Comparison of ENCODE assay signal across 17 cellular contexts in genomic region chr4:158322119-158322518, GRCh38.
DNase-seq lines count a peak whose midpoint lies in the region; ATAC-seq, FAIRE-seq and TF ChIP-seq lines count a peak whose summit lies in the region.
"Had no signal": no experiment of that assay in that cellular context is flagged by ENCODE, and none has a peak within 500 bp of the region (broad histone marks: within the 10 kb centered on the region; RNA-seq: fewer than 3 reads in every experiment).

No MANE protein-coding gene starts in this region.

- no peaks in the 10 kb centered on the region for H3K79me2 ChIP-seq in K562 (ENCODE audit: control insufficient read depth, insufficient read depth, low read length)
- H3K79me2 ChIP-seq in mesendoderm (ENCODE audit: control insufficient read depth, insufficient read depth, low read length) = no peaks in the 10 kb centered on the region

- in situ Hi-C loops in IMR-90 (cut with MboI; ENCODE audit: low sequenced_read_pairs) = no loop called here
- in situ Hi-C loops in K562 (cut with MboI) = no loop called here

- TF ChIP-seq RAD21 in IMR-90 (IDR thresholded peaks at IDR 0.05; ENCODE audit: low read length) (no peak), K562 (CRISPR knock-in tag; conservative IDR thresholded peaks at IDR 0.05 in 1 of 2, IDR thresholded peaks at IDR 0.05 in 1 of 2) (no peak)

- no peaks in the 10 kb centered on the region for H3K4me1 Mint-ChIP-seq in CD4-positive, alpha-beta memory T cell

- no peaks in the 10 kb centered on the region for H3K27me3 Mint-ChIP-seq in CD4-positive, alpha-beta memory T cell

- H3K4me2 ChIP-seq in IMR-90 (ENCODE audit: low read depth, low read length) (no peak overlapping the region), K562 (ENCODE audit: insufficient read depth, low read length) (no peak overlapping the region), mesendoderm (ENCODE audit: low read length) (no peak overlapping the region)
- H3K4me2 ChIP-seq: BLaER1 treated with 17β-estradiol and CSF1 and Interleukin-3, amounts not matched to agents 10 nM and 100 nM had no signal

- intact Hi-C loops in IMR-90 (cut with micrococcal nuclease) = no loop called here
- intact Hi-C loops in K562 (cut with micrococcal nuclease) = no loop called here
- intact Hi-C loops in CD4-positive, alpha-beta memory T cell (cut with micrococcal nuclease) = no loop called here

- ATAC-seq in IMR-90 (ENCODE audit: low read depth) (peak; percentile 73), K562 (no peak), HG03045 (IDR thresholded peaks at IDR 0.05; ENCODE audit: unreplicated experiment) (no peak)
- ATAC-seq: Panc1 had no signal

- H3K4me3 Mint-ChIP-seq in CD4-positive, alpha-beta memory T cell = no peak overlapping the region

- TF ChIP-seq EP300 in K562 (IDR thresholded peaks at IDR 0.05; ENCODE audit: low read length) = no peak

- no peak overlapping the region for H3K4me3 ChIP-seq in IMR-90 (ENCODE audit: insufficient read depth, low read depth, low read length)
- H3K4me3 ChIP-seq in K562 = no peak overlapping the region
- H3K4me3 ChIP-seq in mesendoderm (ENCODE audit: low read length) = no peak overlapping the region
- no peak overlapping the region for H3K4me3 ChIP-seq in CD4-positive, alpha-beta memory T cell (ENCODE audit: low read length in 2 of 2)
- H3K4me3 ChIP-seq: BLaER1 treated with 17β-estradiol and CSF1 and Interleukin-3, amounts not matched to agents 10 nM and 100 nM had no signal

- H2BK120ac ChIP-seq in IMR-90 (ENCODE audit: low read depth, low read length) (no peak overlapping the region), mesendoderm (ENCODE audit: low read depth, low read length) (no peak overlapping the region)

- WGBS in IMR-90 (ENCODE audit: extremely low coverage in 2 of 2, insufficient read length in 1 of 2), 2 experiments = no CpG with 5 or more reads among the region's 1 CpG
- WGBS in K562 (ENCODE audit: insufficient coverage, low coverage, missing lambda C conversion rate) = 0% methylated on average over 1 of the region's 1 CpG
- WGBS in mesendoderm (ENCODE audit: extremely low coverage, insufficient coverage, low lambda C conversion rate) = no CpG with 5 or more reads among the region's 1 CpG

- CTCF ChIA-PET in IMR-90 (lab: Yijun Ruan, JAX) (interaction anchor here (0.7 kb wide), 1 partner anchor 412 kb away, joined by 3 read pairs; no protein-coding TSS in a partner anchor), K562 (lab: Yijun Ruan, JAX; ENCODE audit: low intra/inter-chr PET ratio) (no interaction called here)
- CTCF ChIA-PET in CD4-positive, alpha-beta memory T cell (lab: Charles Lee; ENCODE audit: partially characterized antibody) = no interaction called here

- H4K5ac ChIP-seq in IMR-90 (ENCODE audit: low read depth, low read length) (no peak overlapping the region), mesendoderm (ENCODE audit: low read length) (no peak overlapping the region)

- no peak overlapping the region for H2BK15ac ChIP-seq in IMR-90 (ENCODE audit: low read depth, low read length)
- no peak overlapping the region for H2BK15ac ChIP-seq in mesendoderm (replicated peaks; ENCODE audit: low read depth)

- H3K14ac ChIP-seq in IMR-90 (replicated peaks; ENCODE audit: low read depth, low read length) = no peak overlapping the region

- H3K79me1 ChIP-seq in IMR-90 (ENCODE audit: low read depth in 1 of 2, low read length in 2 of 2) (no peaks in the 10 kb centered on the region), mesendoderm (ENCODE audit: low read length) (no peaks in the 10 kb centered on the region)

- H2AK9ac ChIP-seq in IMR-90 (replicated peaks; ENCODE audit: low read depth, low read length, poor library complexity) = no peak overlapping the region

- no peak for FAIRE-seq in K562 (lab: Jason Lieb, UNC)
- FAIRE-seq: GM19239 had no signal

- H4K8ac ChIP-seq in IMR-90 (ENCODE audit: low read depth in 2 of 2, low read length in 2 of 2) (no peak overlapping the region), mesendoderm (ENCODE audit: low read depth, low read length) (no peak overlapping the region)

- H2BK5ac ChIP-seq in IMR-90 (ENCODE audit: low read depth, low read length, poor library complexity, severe bottlenecking) (no peak overlapping the region), mesendoderm (ENCODE audit: low read length) (no peak overlapping the region)

- no peak overlapping the region for H4K91ac ChIP-seq in IMR-90 (ENCODE audit: insufficient read depth, low read depth, low read length)

- H2AK5ac ChIP-seq in IMR-90 (ENCODE audit: low read depth, low read length) = no peak overlapping the region
- H2AK5ac ChIP-seq in mesendoderm (ENCODE audit: low read length) = no peak overlapping the region

- peak; percentile 64 for DNase-seq in EH (ENCODE audit: low read depth)
- DNase-seq in IMR-90 = no peak
- peak in 1 of 4 experiments; percentile 4 for DNase-seq in K562 (ENCODE audit: extremely low read depth in 1 of 4, low spot score in 3 of 4)
- peak; percentile 3 for DNase-seq in mesendoderm
- DNase-seq in DMS79 (lab: John Stamatoyannopoulos, UW) = no peak
- no peak for DNase-seq in CD4-positive, alpha-beta memory T cell
- DNase-seq: DND-41, H7, KG1, NCI-H1048, NCI-H1436 treated with DMSO at 0.1 percent for 48 hours, NCI-H2107, NCI-H774 had no signal

- no peaks in the 10 kb centered on the region for H4K20me1 ChIP-seq in IMR-90 (ENCODE audit: insufficient read depth, low read length)
- H4K20me1 ChIP-seq in K562 (replicated peaks; ENCODE audit: control insufficient read depth, insufficient read depth, low read length) = no peaks in the 10 kb centered on the region
- H4K20me1 ChIP-seq: BLaER1 treated with 17β-estradiol and CSF1 and Interleukin-3, amounts not matched to agents 10 nM and 100 nM had no signal

- H3K27me3 ChIP-seq in IMR-90 (ENCODE audit: control insufficient read depth, insufficient read depth, low read length) (no peaks in the 10 kb centered on the region), K562 (ENCODE audit: control insufficient read depth in 2 of 2, insufficient read depth in 2 of 2, low read length in 2 of 2) (no peaks in the 10 kb centered on the region), mesendoderm (ENCODE audit: insufficient read depth, low read length, poor library complexity) (no peaks in the 10 kb centered on the region)
- no peaks in the 10 kb centered on the region for H3K27me3 ChIP-seq in CD4-positive, alpha-beta memory T cell (ENCODE audit: insufficient read depth, low read length)
- H3K27me3 ChIP-seq: BLaER1 treated with 17β-estradiol and CSF1 and Interleukin-3, amounts not matched to agents 10 nM and 100 nM had no signal

- H3K9ac ChIP-seq in IMR-90 (ENCODE audit: low read depth, low read length) (no peak overlapping the region), K562 (ENCODE audit: insufficient read depth in 1 of 2, low read depth in 2 of 2, low read length in 2 of 2) (no peak overlapping the region), mesendoderm (ENCODE audit: low read length) (no peak overlapping the region)
- H3K9ac ChIP-seq: BLaER1 treated with 17β-estradiol and CSF1 and Interleukin-3, amounts not matched to agents 10 nM and 100 nM had no signal

- H2AFZ ChIP-seq in IMR-90 (replicated peaks; ENCODE audit: low read length, poor library complexity) (no peak overlapping the region), K562 (ENCODE audit: low read depth, low read length) (no peak overlapping the region)

- no peaks in the 10 kb centered on the region for H3K36me3 ChIP-seq in IMR-90 (ENCODE audit: control insufficient read depth, insufficient read depth, low read length)
- H3K36me3 ChIP-seq in K562 (ENCODE audit: control insufficient read depth, insufficient read depth, low read length) = no peaks in the 10 kb centered on the region
- H3K36me3 ChIP-seq in mesendoderm (ENCODE audit: control insufficient read depth, insufficient read depth, low read length) = no peaks in the 10 kb centered on the region
- H3K36me3 ChIP-seq in CD4-positive, alpha-beta memory T cell (ENCODE audit: insufficient read depth, low read length) = no peaks in the 10 kb centered on the region
- H3K36me3 ChIP-seq: BLaER1 treated with 17β-estradiol and CSF1 and Interleukin-3, amounts not matched to agents 10 nM and 100 nM had no signal

- no peak overlapping the region for H3K27ac Mint-ChIP-seq in CD4-positive, alpha-beta memory T cell

- H3K36me3 Mint-ChIP-seq in CD4-positive, alpha-beta memory T cell = no peaks in the 10 kb centered on the region

- H3K9me3 ChIP-seq in IMR-90 (ENCODE audit: control insufficient read depth, insufficient read depth, low read length) (no peaks in the 10 kb centered on the region), K562 (replicated peaks; ENCODE audit: control insufficient read depth, insufficient read depth, low read depth, low read length) (no peaks in the 10 kb centered on the region)
- H3K9me3 ChIP-seq in CD4-positive, alpha-beta memory T cell (ENCODE audit: control insufficient read depth in 1 of 2, low read length in 2 of 2) = no peaks in the 10 kb centered on the region
- H3K9me3 ChIP-seq: BLaER1 treated with 17β-estradiol and CSF1 and Interleukin-3, amounts not matched to agents 10 nM and 100 nM had no signal

- TF ChIP-seq POLR2A in IMR-90 (IDR thresholded peaks at IDR 0.05; ENCODE audit: low read depth, low read length) (no peak), K562 (conservative IDR thresholded peaks at IDR 0.05) (no peak)

- no peak overlapping the region for H2BK20ac ChIP-seq in IMR-90 (ENCODE audit: low read depth, low read length)

- dilution Hi-C loops in IMR-90 (cut with HindIII; ENCODE audit: low sequenced_read_pairs, unreplicated experiment) = no loop called here

- H3K9me1 ChIP-seq in IMR-90 (ENCODE audit: insufficient read depth, low read length) = no peaks in the 10 kb centered on the region
- no peaks in the 10 kb centered on the region for H3K9me1 ChIP-seq in K562 (ENCODE audit: control insufficient read depth, insufficient read depth, low read length)

- H3K23ac ChIP-seq in IMR-90 (ENCODE audit: low read depth, low read length) (no peak overlapping the region), mesendoderm (ENCODE audit: low read length) (no peak overlapping the region)

- H3K18ac ChIP-seq in IMR-90 (ENCODE audit: low read depth, low read length) (0 out of 2 replicates have a peak overlapping the region, but pooled peaks have one; percentile 46), mesendoderm (ENCODE audit: low read length) (no peak overlapping the region)

- H3K4ac ChIP-seq in IMR-90 (ENCODE audit: low read depth, low read length) (no peak overlapping the region), mesendoderm (ENCODE audit: low read depth, low read length) (no peak overlapping the region)

- BruUV-seq in IMR-90 (replicated peaks; lab: Mats Ljungman, UMichigan) (no TSS peak), K562 (replicated peaks; lab: Mats Ljungman, UMichigan) (no TSS peak)

- no peak overlapping the region for H3K56ac ChIP-seq in IMR-90 (ENCODE audit: extremely low read depth, insufficient read depth, low read length)
- H3K56ac ChIP-seq in mesendoderm (ENCODE audit: low read length) = no peak overlapping the region

- TF ChIP-seq CTCF in IMR-90 (conservative IDR thresholded peaks at IDR 0.05; ENCODE audit: low read depth, low read length) = no peak
- no peak for TF ChIP-seq CTCF in K562 (IDR thresholded peaks at IDR 0.05 in 2 of 3, conservative IDR thresholded peaks at IDR 0.05 in 1 of 3; ENCODE audit: insufficient read depth in 2 of 3, low read depth in 1 of 3, low read length in 3 of 3)

- H3K4me1 ChIP-seq in IMR-90 (ENCODE audit: control insufficient read depth, insufficient read depth, low read length) (no peaks in the 10 kb centered on the region), K562 (replicated peaks in 1 of 2; ENCODE audit: control insufficient read depth in 2 of 2, insufficient read depth in 2 of 2, low read length in 2 of 2) (no peaks in the 10 kb centered on the region), mesendoderm (ENCODE audit: control insufficient read depth, low read depth, low read length) (no peaks in the 10 kb centered on the region)
- H3K4me1 ChIP-seq in CD4-positive, alpha-beta memory T cell (ENCODE audit: insufficient read depth, low read length) = no peaks in the 10 kb centered on the region
- H3K4me1 ChIP-seq: BLaER1 treated with 17β-estradiol and CSF1 and Interleukin-3, amounts not matched to agents 10 nM and 100 nM had no signal

- H3K9me3 Mint-ChIP-seq in CD4-positive, alpha-beta memory T cell = peaks cover 0 to 3% (median 0%) of the 10 kb centered on the region in 8 donors

- H3K27ac ChIP-seq in IMR-90 (ENCODE audit: insufficient read depth, low read length) = no peak overlapping the region
- H3K27ac ChIP-seq in K562 (ENCODE audit: extremely low read depth, low read depth, low read length) = no peak overlapping the region
- no peak overlapping the region for H3K27ac ChIP-seq in mesendoderm (ENCODE audit: low read depth, low read length)
- no peak overlapping the region for H3K27ac ChIP-seq in CD4-positive, alpha-beta memory T cell (ENCODE audit: low read depth, low read length)
- H3K27ac ChIP-seq: BLaER1 treated with 17β-estradiol and CSF1 and Interleukin-3, amounts not matched to agents 10 nM and 100 nM had no signal

- POLR2A ChIA-PET in IMR-90 (lab: Charles Lee; ENCODE audit: unreplicated experiment) = interaction anchor here (0.6 kb wide), 1 partner anchor 354 kb away, joined by 6 read pairs; no protein-coding TSS in a partner anchor
- POLR2A ChIA-PET in K562 (lab: Yijun Ruan, JAX) = no interaction called here
- POLR2A ChIA-PET in CD4-positive, alpha-beta memory T cell (lab: Charles Lee; ENCODE audit: partially characterized antibody) = no interaction called here

Comparison
In these comparisons a context has a peak if more than half of its experiments do, and no peak if none do; other contexts are left out.
1. DNase-seq: peak in EH (single experiment) and mesendoderm (single experiment); none in IMR-90 (single experiment), DMS79 (single experiment) and CD4-positive, alpha-beta memory T cell (0 of 5).